Comparison of ENCODE assay signal across 8 cellular contexts in genomic region chr11:20131744-20132666, GRCh38. TPM values are rescaled to one million over a fixed set of nuclear protein-coding genes. Genes with fewer than 3 reads are reported as not detected.
DNase-seq lines count a peak whose midpoint lies in the region; ATAC-seq and TF ChIP-seq lines count a peak whose summit lies in the region.

No MANE protein-coding gene starts in this region.

- peak; percentile 45 for ATAC-seq in SK-N-SH treated with all-trans-retinoic acid at 6 μM for 48 hours
- peak; percentile 77 for ATAC-seq in sciatic nerve
- no peak for ATAC-seq in HG03469 (IDR thresholded peaks at IDR 0.05; ENCODE audit: unreplicated experiment)
- no peak for ATAC-seq in GM18519 (IDR thresholded peaks at IDR 0.05; ENCODE audit: low FRiP score, unreplicated experiment)

- TF ChIP-seq CTCF in astrocyte of the spinal cord (IDR thresholded peaks at IDR 0.05; ENCODE audit: low read depth, low read length), result peak; percentile 89

- DNase-seq in D341Med (ENCODE audit: low spot score) (peak; percentile 71), HEK293T (ENCODE audit: extremely low spot score) (peak; percentile 68), astrocyte of the spinal cord (ENCODE audit: low read depth, low spot score) (peak; percentile 79), sciatic nerve (ENCODE audit: low spot score) (peak; percentile 80)

- in situ Hi-C loops in astrocyte of the spinal cord (cut with HindIII; ENCODE audit: low sequenced_read_pairs), result loop anchor here (25.0 kb wide), 1 partner anchor 230 kb away; the partner anchor contains the start of gene HTATIP2

- POLR2A ChIA-PET in HEK293T (lab: Yijun Ruan, JAX), result no interaction called here

- intact Hi-C loops in sciatic nerve (cut with DNase I), result loop anchor here (2.0 kb wide), 1 partner anchor 181 kb away; no protein-coding TSS in a partner anchor

- CTCF ChIA-PET in HEK293T (lab: Yijun Ruan, JAX), result interaction anchor here (0.6 to 1.7 kb wide), 22 partner anchors 8 to 572 kb away, joined by 3 to 8 read pairs (median 3); no protein-coding TSS in a partner anchor

- H3K4me3 ChIP-seq in astrocyte of the spinal cord (ENCODE audit: low read depth, low read length) (peak overlapping the region; percentile 38), iPS-11a (ENCODE audit: low read depth, low read length) (peak overlapping the region; percentile 36)

TF ChIP-seq in HEK293T, 16 proteins besides CTCF, POLR2A, EP300 and RAD21:
- TF ChIP-seq SP1 (IDR thresholded peaks at IDR 0.05) (no peak), BHLHE40 (IDR thresholded peaks at IDR 0.05; ENCODE audit: borderline replicate concordance) (no peak), NFRKB (IDR thresholded peaks at IDR 0.05) (no peak), ZNF384 (IDR thresholded peaks at IDR 0.05) (no peak), ELF4 (IDR thresholded peaks at IDR 0.05) (no peak), PKNOX1 (IDR thresholded peaks at IDR 0.05) (no peak), CTBP1 (IDR thresholded peaks at IDR 0.05; ENCODE audit: borderline replicate concordance) (no peak), SUZ12 (IDR thresholded peaks at IDR 0.05) (no peak), HDGF (IDR thresholded peaks at IDR 0.05; ENCODE audit: borderline replicate concordance) (no peak), ARNT (IDR thresholded peaks at IDR 0.05) (no peak), FOXM1 (IDR thresholded peaks at IDR 0.05; ENCODE audit: borderline replicate concordance) (no peak), FOXA1 (IDR thresholded peaks at IDR 0.05) (no peak), FOXK2 (IDR thresholded peaks at IDR 0.05) (no peak), TARDBP (IDR thresholded peaks at IDR 0.05) (no peak)

TF ChIP-seq in SK-N-SH treated with all-trans-retinoic acid at 6 μM for 48 hours, 23 proteins besides CTCF, POLR2A, EP300 and RAD21:
- TF ChIP-seq ZFP30 (CRISPR knock-in tag; IDR thresholded peaks at IDR 0.05), result no peak
- no peak for TF ChIP-seq ISL1 (CRISPR knock-in tag; IDR thresholded peaks at IDR 0.05)
- TF ChIP-seq ZFP3 (CRISPR knock-in tag; IDR thresholded peaks at IDR 0.05), result no peak
- no peak for TF ChIP-seq CSDC2 (CRISPR knock-in tag; IDR thresholded peaks at IDR 0.05)
- TF ChIP-seq PPARA (CRISPR knock-in tag; IDR thresholded peaks at IDR 0.05; ENCODE audit: borderline replicate concordance), result no peak
- TF ChIP-seq ARNTL (CRISPR knock-in tag; IDR thresholded peaks at IDR 0.05; ENCODE audit: borderline replicate concordance, low read depth), result no peak
- no peak for TF ChIP-seq ZNF565 (CRISPR knock-in tag; conservative IDR thresholded peaks at IDR 0.05; ENCODE audit: low read depth)
- TF ChIP-seq GLIS3 (CRISPR knock-in tag; IDR thresholded peaks at IDR 0.05), result no peak
- no peak for TF ChIP-seq CREB5 (CRISPR knock-in tag; IDR thresholded peaks at IDR 0.05; ENCODE audit: low read depth)
- no peak for TF ChIP-seq TSHZ2 (CRISPR knock-in tag; IDR thresholded peaks at IDR 0.05)
- TF ChIP-seq SNAI2 (CRISPR knock-in tag; IDR thresholded peaks at IDR 0.05), result no peak
- no peak for TF ChIP-seq POU6F1 (CRISPR knock-in tag; IDR thresholded peaks at IDR 0.05; ENCODE audit: borderline replicate concordance, low read depth)
- TF ChIP-seq TCF4 (CRISPR knock-in tag; IDR thresholded peaks at IDR 0.05; ENCODE audit: borderline replicate concordance), result no peak
- TF ChIP-seq CSRNP3 (CRISPR knock-in tag; IDR thresholded peaks at IDR 0.05), result no peak
- TF ChIP-seq RARB (CRISPR knock-in tag; IDR thresholded peaks at IDR 0.05), result no peak
- no peak for TF ChIP-seq PATZ1 (CRISPR knock-in tag; IDR thresholded peaks at IDR 0.05; ENCODE audit: borderline replicate concordance)
- TF ChIP-seq ZC3H10 (CRISPR knock-in tag; IDR thresholded peaks at IDR 0.05), result no peak

RNA-seq across cellular contexts. Expression of gene DBX1, which starts 28.3 kb away (rescaled TPM):
- total RNA-seq in sciatic nerve, result not detected

Comparison
In these comparisons a context has a peak if more than half of its experiments do, and no peak if none do; other contexts are left out.
1. ATAC-seq: peak in SK-N-SH treated with all-trans-retinoic acid at 6 μM for 48 hours (single experiment) and sciatic nerve (single experiment); none in HG03469 (single experiment) and GM18519 (single experiment).
2. Peak in every context shown above with its lines, with median percentiles within 50 percentile points of each other: DNase-seq.